ENCODE assay signal across 1 cellular context in the genomic region with DNA sequence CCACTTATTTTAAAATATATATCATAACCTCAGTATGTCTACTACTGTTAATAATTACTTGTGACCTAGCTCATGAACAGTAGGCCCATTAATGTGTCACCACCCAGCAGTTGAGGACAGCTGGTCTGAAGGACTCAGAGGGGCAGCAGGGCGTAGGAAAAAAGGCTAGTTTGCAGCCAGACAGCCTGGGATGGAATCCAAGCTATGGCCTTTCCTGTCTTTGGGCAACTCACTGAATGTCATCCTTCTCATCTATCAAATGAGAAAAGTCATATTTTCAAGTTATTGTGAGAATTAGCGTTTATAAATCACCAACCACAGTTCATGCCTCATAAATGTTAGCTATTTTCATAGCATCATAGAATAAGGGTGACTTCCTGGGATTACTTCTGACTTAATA.
TF ChIP-seq lines count a peak whose summit lies in the region.

No MANE protein-coding gene starts in this region.

TF ChIP-seq in SK-N-SH treated with all-trans-retinoic acid at 6 μM for 48 hours, 23 proteins besides CTCF, POLR2A, EP300 and RAD21 (continued from another document):
- no peak for TF ChIP-seq ZNF8 (CRISPR knock-in tag; IDR thresholded peaks at IDR 0.05)
